ENCODE assay signal across 20 cellular contexts in the genomic region with DNA sequence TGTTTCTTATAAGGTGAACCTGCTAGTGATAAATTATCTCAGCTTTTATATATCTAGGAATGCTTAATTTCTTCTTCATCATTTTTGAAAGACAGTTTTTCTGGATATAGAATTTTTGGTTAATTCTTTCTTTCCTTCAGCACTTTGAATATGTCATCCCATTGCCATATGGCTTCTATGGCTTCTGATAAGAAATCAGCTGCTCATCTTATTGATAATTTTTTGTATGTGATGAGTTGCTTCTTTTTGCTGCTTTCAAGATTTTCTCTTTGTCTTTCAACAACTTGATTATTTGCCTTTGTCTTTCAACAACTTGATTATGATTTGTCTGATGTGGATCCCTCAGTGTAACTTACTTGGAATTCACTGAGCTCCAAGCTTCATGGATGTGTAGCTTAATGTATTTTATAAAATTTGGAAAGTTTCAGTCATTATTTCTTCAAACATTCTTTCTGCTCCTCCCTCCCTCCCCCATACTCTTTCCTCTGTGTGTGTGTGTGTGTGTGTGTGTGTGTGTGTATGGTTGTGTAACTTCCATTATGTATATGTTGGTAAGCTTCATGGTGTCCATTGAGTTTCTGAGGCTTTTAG.
"Had no signal": no experiment of that assay in that cellular context is flagged by ENCODE, and none has a peak within 500 bp of the region (broad histone marks: within the 10 kb centered on the region; RNA-seq: fewer than 3 reads in every experiment).

No MANE protein-coding gene starts in this region.

- H3K27me3 ChIP-seq: right atrium auricular region, sigmoid colon, testis, tibial artery had no signal

- H3K36me3 ChIP-seq: lower lobe of right lung, prostate gland, right atrium auricular region, sigmoid colon, tibial artery had no signal

- H3K27me3 Mint-ChIP-seq: naive thymus-derived CD8-positive, alpha-beta T cell; stimulated activated memory B cell treated with anti-CD40 and anti-IgM and Interleukin-4, amounts not matched to agents 10 μg/mL and 1 μg/mL and 100 μg/mL, for 72 hours; type B pancreatic cell had no signal

- H3K36me3 Mint-ChIP-seq: immature natural killer cell; stimulated activated memory B cell treated with anti-CD40 and anti-IgM and Interleukin-4, amounts not matched to agents 10 μg/mL and 1 μg/mL and 100 μg/mL, for 72 hours; type B pancreatic cell had no signal

- ATAC-seq: left ventricle myocardium superior; lower lobe of right lung; naive thymus-derived CD8-positive, alpha-beta T cell; stimulated activated memory B cell treated with anti-CD40 and anti-IgM and Interleukin-4, amounts not matched to agents 10 μg/mL and 1 μg/mL and 100 μg/mL, for 72 hours; stimulated activated naive CD8-positive, alpha-beta T cell treated with anti-CD3 and anti-CD28 coated beads, Interleukin-15, Interleukin-2, amounts not matched to agents 100 U/mL and 50 U/mL, for 24 hours had no signal

- H3K27ac ChIP-seq: lower lobe of right lung, prostate gland, right atrium auricular region, sigmoid colon, testis, tibial artery had no signal

- H3K4me3 ChIP-seq: lower lobe of right lung, prostate gland, right atrium auricular region, sigmoid colon, testis, tibial artery had no signal

- H3K4me3 Mint-ChIP-seq: immature natural killer cell; naive thymus-derived CD8-positive, alpha-beta T cell; nephron progenitor cell; stimulated activated memory B cell treated with anti-CD40 and anti-IgM and Interleukin-4, amounts not matched to agents 10 μg/mL and 1 μg/mL and 100 μg/mL, for 72 hours; type B pancreatic cell had no signal

- H3K4me1 Mint-ChIP-seq: immature natural killer cell; naive thymus-derived CD8-positive, alpha-beta T cell; nephron progenitor cell; stimulated activated memory B cell treated with anti-CD40 and anti-IgM and Interleukin-4, amounts not matched to agents 10 μg/mL and 1 μg/mL and 100 μg/mL, for 72 hours had no signal

- H3K9me3 ChIP-seq: prostate gland, testis had no signal

- H3K4me1 ChIP-seq: lower lobe of right lung, prostate gland, right atrium auricular region, sigmoid colon, testis, tibial artery had no signal

- H3K27ac Mint-ChIP-seq: immature natural killer cell; naive thymus-derived CD8-positive, alpha-beta T cell; nephron progenitor cell; stimulated activated memory B cell treated with anti-CD40 and anti-IgM and Interleukin-4, amounts not matched to agents 10 μg/mL and 1 μg/mL and 100 μg/mL, for 72 hours; type B pancreatic cell had no signal

- DNase-seq: cortex of kidney; hypothalamus; immature natural killer cell; islet precursor cell; left ventricle myocardium superior; lower lobe of right lung; naive thymus-derived CD8-positive, alpha-beta T cell; nephron progenitor cell; nucleus accumbens; sigmoid colon; stimulated activated CD4-positive, alpha-beta T cell treated with anti-CD3 and anti-CD28 coated beads, Interleukin-2, amount 100 ng/mL, for 24 hours; stimulated activated CD4-positive, alpha-beta T cell treated with anti-CD3 and anti-CD28 coated beads, Interleukin-4, amount 100 ng/mL, for 24 hours; stimulated activated naive CD8-positive, alpha-beta T cell treated with anti-CD3 and anti-CD28 coated beads, Interleukin-15, Interleukin-2, amounts not matched to agents 100 U/mL and 50 U/mL, for 24 hours; substantia nigra; testis; tibial artery had no signal
